Comparison of ENCODE assay signal across 22 cellular contexts in the genomic region with DNA sequence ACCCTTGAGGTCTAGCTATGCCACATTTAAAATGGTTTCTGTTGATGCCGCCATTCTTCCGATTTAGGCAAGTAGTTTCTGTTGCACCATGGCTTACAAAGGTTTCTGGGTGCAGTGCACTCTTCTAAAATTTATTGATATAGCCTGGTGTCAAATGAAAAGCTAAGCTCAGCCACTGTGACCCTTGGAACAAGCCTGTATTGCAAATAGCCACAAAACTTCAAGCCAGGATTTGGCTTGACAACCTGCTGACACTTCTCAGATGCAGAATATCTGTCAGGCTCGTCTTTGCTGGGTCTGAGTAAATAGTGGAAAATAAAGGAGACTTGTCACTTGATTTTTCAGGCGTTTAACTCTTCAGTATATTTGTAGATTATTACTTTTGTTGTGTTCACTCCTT.
"Had no signal": no experiment of that assay in that cellular context is flagged by ENCODE, and none has a peak within 500 bp of the region (broad histone marks: within the 10 kb centered on the region; RNA-seq: fewer than 3 reads in every experiment).

No MANE protein-coding gene starts in this region.

- ATAC-seq: activated CD8-positive, alpha-beta memory T cell treated with anti-CD3 and anti-CD28 coated beads, Interleukin-2, amount 10 ng/mL, durations not matched to agents 7 days and 5 days; activated naive CD8-positive, alpha-beta T cell treated with anti-CD3 and anti-CD28 coated beads, Interleukin-2, amount 50 U/mL, for 24 hours had no signal

- H3K4me1 ChIP-seq: lower lobe of right lung had no signal

- DNase-seq: activated CD4-positive, alpha-beta T cell treated with anti-CD3 and anti-CD28 coated beads, Interleukin-2, amount 50 U/mL, for 48 hours; activated CD8-positive, alpha-beta memory T cell treated with anti-CD3 and anti-CD28 coated beads, Interleukin-2, amount 10 ng/mL, durations not matched to agents 7 days and 5 days; activated naive CD4-positive, alpha-beta T cell treated with anti-CD3 and anti-CD28 coated beads for 36 hours; activated naive CD8-positive, alpha-beta T cell treated with anti-CD3 and anti-CD28 coated beads, Interleukin-2, amount 50 U/mL, for 24 hours; activated T-cell treated with anti-CD3 and anti-CD28 coated beads, Interleukin-2, amount 50 U/mL, for 1 hour; aorta; dorsolateral prefrontal cortex; endodermal cell; kidney glomerular epithelial cell; lower lobe of right lung; retina; stimulated activated CD4-positive, alpha-beta T cell treated with anti-CD3 and anti-CD28 coated beads, Interleukin-4, amount 100 ng/mL, for 4 hours; stimulated activated CD8-positive, alpha-beta memory T cell treated with anti-CD3 and anti-CD28 coated beads, Interleukin-4, amount 100 ng/mL, for 48 hours; stimulated activated naive CD4-positive, alpha-beta T cell treated with Interleukin-2 at 50 U/mL for 16 hours; substantia nigra; transverse colon; WERI-Rb-1 had no signal

- H3K27me3 ChIP-seq: dorsolateral prefrontal cortex, neutrophil, transverse colon had no signal

- H3K9me3 Mint-ChIP-seq: activated naive CD8-positive, alpha-beta T cell treated with anti-CD3 and anti-CD28 coated beads, Interleukin-2, amount 50 U/mL, for 24 hours had no signal

- H3K36me3 ChIP-seq: lower lobe of right lung, neutrophil, transverse colon, WERI-Rb-1 had no signal

- H3K27ac ChIP-seq: dorsolateral prefrontal cortex, lower lobe of right lung, neutrophil, skin epidermis, transverse colon, WERI-Rb-1 had no signal

- H3K9me3 ChIP-seq: lower lobe of right lung, neutrophil, transverse colon had no signal

- H3K36me3 Mint-ChIP-seq: activated CD8-positive, alpha-beta memory T cell treated with anti-CD3 and anti-CD28 coated beads, Interleukin-2, amount 10 ng/mL, durations not matched to agents 7 days and 5 days; mesothelial cell of epicardium had no signal

- H3K4me3 ChIP-seq: dorsolateral prefrontal cortex, lower lobe of right lung, skin epidermis, transverse colon had no signal

- H3K4me3 Mint-ChIP-seq: activated CD8-positive, alpha-beta memory T cell treated with anti-CD3 and anti-CD28 coated beads, Interleukin-2, amount 10 ng/mL, durations not matched to agents 7 days and 5 days; activated naive CD4-positive, alpha-beta T cell treated with anti-CD3 and anti-CD28 coated beads for 36 hours; activated naive CD8-positive, alpha-beta T cell treated with anti-CD3 and anti-CD28 coated beads, Interleukin-2, amount 50 U/mL, for 24 hours; endodermal cell; mesothelial cell of epicardium; T-helper 1 cell treated with Interleukin-12 subunit alpha and Interleukin-12 subunit beta and Interleukin-4 antibody, amounts not matched to agents 30 μg/mL and 1 μg/mL, for 36 hours had no signal

- H3K27me3 Mint-ChIP-seq: activated CD8-positive, alpha-beta memory T cell treated with anti-CD3 and anti-CD28 coated beads, Interleukin-2, amount 10 ng/mL, durations not matched to agents 7 days and 5 days; activated naive CD8-positive, alpha-beta T cell treated with anti-CD3 and anti-CD28 coated beads, Interleukin-2, amount 50 U/mL, for 24 hours had no signal

- H3K27ac Mint-ChIP-seq: activated CD8-positive, alpha-beta memory T cell treated with anti-CD3 and anti-CD28 coated beads, Interleukin-2, amount 10 ng/mL, durations not matched to agents 7 days and 5 days; activated naive CD4-positive, alpha-beta T cell treated with anti-CD3 and anti-CD28 coated beads for 36 hours; activated naive CD8-positive, alpha-beta T cell treated with anti-CD3 and anti-CD28 coated beads, Interleukin-2, amount 50 U/mL, for 24 hours; activated T-helper 2 cell treated with anti-CD3 and anti-CD28 coated beads, Interferon-gamma antibody, Interleukin-2, Interleukin-4, amounts not matched to agents 10 μg/mL and 5 μg/mL and 100 μg/mL, durations not matched to agents 14 hours and 24 hours and 36 hours; endodermal cell; T-helper 1 cell treated with Interleukin-12 subunit alpha and Interleukin-12 subunit beta and Interleukin-4 antibody, amounts not matched to agents 30 μg/mL and 1 μg/mL, for 36 hours had no signal

- H3K4me1 Mint-ChIP-seq: activated CD8-positive, alpha-beta memory T cell treated with anti-CD3 and anti-CD28 coated beads, Interleukin-2, amount 10 ng/mL, durations not matched to agents 7 days and 5 days; activated naive CD8-positive, alpha-beta T cell treated with anti-CD3 and anti-CD28 coated beads, Interleukin-2, amount 50 U/mL, for 24 hours had no signal
